Comparison of ENCODE assay signal across 26 cellular contexts in the genomic region with DNA sequence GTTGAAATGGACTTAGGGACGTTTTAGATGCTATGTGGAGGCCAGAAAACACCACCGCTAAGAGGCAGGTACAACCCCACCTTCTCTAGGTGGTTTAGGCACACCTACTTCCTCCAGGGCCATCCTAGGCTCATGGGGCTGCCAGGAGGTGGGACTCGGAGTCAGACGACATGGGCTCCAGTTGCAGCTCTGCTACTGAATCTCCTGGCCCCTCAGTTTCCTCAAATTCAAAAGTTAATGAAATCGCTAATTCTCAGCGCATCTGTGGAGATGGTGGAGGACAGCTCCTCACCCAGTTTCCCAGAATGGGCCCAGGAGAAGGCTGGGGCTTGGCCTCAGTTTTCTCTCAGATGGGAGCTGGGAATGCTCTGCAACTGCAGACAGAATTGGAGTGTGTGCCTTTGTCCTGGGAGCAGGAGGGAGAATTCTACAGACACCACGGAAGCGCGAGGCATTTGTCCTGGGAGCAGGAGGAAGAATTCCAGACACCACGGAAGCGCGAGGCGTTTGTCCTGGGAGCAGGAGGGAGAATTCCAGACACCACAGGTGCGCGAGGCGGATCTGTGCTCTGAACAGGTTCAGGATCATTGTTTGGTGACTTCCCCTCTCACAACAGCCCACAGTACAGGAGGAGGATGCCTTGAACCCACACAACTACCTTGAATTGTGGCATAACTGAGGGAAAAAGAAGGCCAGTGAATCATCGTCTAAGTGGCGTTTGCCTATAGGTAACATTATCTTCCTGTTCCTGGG.
"Had no signal": no experiment of that assay in that cellular context is flagged by ENCODE, and none has a peak within 500 bp of the region (broad histone marks: within the 10 kb centered on the region; RNA-seq: fewer than 3 reads in every experiment).

No MANE protein-coding gene starts in this region.

- DNase-seq: activated CD4-positive, alpha-beta T cell treated with anti-CD3 and anti-CD28 coated beads for 48 hours; activated CD4-positive, alpha-beta T cell treated with anti-CD3 and anti-CD28 coated beads, Interleukin-2, amount 50 U/mL, for 48 hours; activated CD8-positive, alpha-beta memory T cell treated with anti-CD3 and anti-CD28 coated beads for 24 hours; activated gamma-delta T cell; activated naive CD4-positive, alpha-beta T cell treated with anti-CD3 and anti-CD28 coated beads, Interleukin-2, amount 10 ng/mL, durations not matched to agents 7 days and 5 days; activated naive CD8-positive, alpha-beta T cell treated with anti-CD3 and anti-CD28 coated beads, Interleukin-2, amount 10 ng/mL, durations not matched to agents 7 days and 5 days; dermis blood vessel endothelial cell; effector CD4-positive, alpha-beta T cell; foreskin keratinocyte; heart left ventricle; left colon; mammary epithelial cell; pancreas; psoas muscle; stimulated activated CD4-positive, alpha-beta T cell treated with anti-CD3 and anti-CD28 coated beads, Interleukin-1b, Interleukin-23, amount 100 ng/mL, for 48 hours; stimulated activated naive B cell treated with anti-CD40 and anti-IgM and Interleukin-4, amounts not matched to agents 10 μg/mL and 1 μg/mL and 100 μg/mL, for 72 hours; stomach; T-helper 9 cell; tibial artery; WERI-Rb-1 had no signal

- H3K36me3 ChIP-seq: esophagus muscularis mucosa, heart left ventricle, pancreas, stomach, tibial artery, WERI-Rb-1 had no signal

- H3K27me3 ChIP-seq: pancreas had no signal

- H3K4me1 Mint-ChIP-seq: activated naive CD4-positive, alpha-beta T cell treated with anti-CD3 and anti-CD28 coated beads, Interleukin-2, amount 10 ng/mL, durations not matched to agents 7 days and 5 days; activated naive CD8-positive, alpha-beta T cell treated with anti-CD3 and anti-CD28 coated beads, Interleukin-2, amount 10 ng/mL, durations not matched to agents 7 days and 5 days; central memory CD8-positive, alpha-beta T cell; nephron; stimulated activated naive B cell treated with anti-CD40 and anti-IgM and Interleukin-4, amounts not matched to agents 10 μg/mL and 1 μg/mL and 100 μg/mL, for 72 hours had no signal

- H3K9me3 ChIP-seq: esophagus muscularis mucosa, heart left ventricle, pancreas, psoas muscle, stomach, tibial artery had no signal

- H3K4me3 ChIP-seq: esophagus muscularis mucosa, heart left ventricle, pancreas, psoas muscle, smooth muscle cell, stomach, tibial artery had no signal

- H3K9me3 Mint-ChIP-seq: activated naive CD4-positive, alpha-beta T cell treated with anti-CD3 and anti-CD28 coated beads, Interleukin-2, amount 10 ng/mL, durations not matched to agents 7 days and 5 days; activated naive CD8-positive, alpha-beta T cell treated with anti-CD3 and anti-CD28 coated beads, Interleukin-2, amount 10 ng/mL, durations not matched to agents 7 days and 5 days; activated T-helper 1 cell treated with anti-CD3 and anti-CD28 coated beads, Interleukin-12 subunit alpha, Interleukin-12 subunit beta, Interleukin-2, Interleukin-4 antibody, amounts not matched to agents 30 ng/mL and 10 ng/mL and 1 ng/mL, durations not matched to agents 14 hours and 24 hours and 36 hours; central memory CD8-positive, alpha-beta T cell; nephron; T-helper 1 cell treated with Interleukin-12 subunit alpha and Interleukin-12 subunit beta and Interleukin-4 antibody, amounts not matched to agents 30 μg/mL and 1 μg/mL, for 36 hours had no signal

- H3K4me1 ChIP-seq: esophagus muscularis mucosa, foreskin keratinocyte, heart left ventricle, pancreas, psoas muscle, stomach, tibial artery had no signal

- H3K4me3 Mint-ChIP-seq: activated naive CD4-positive, alpha-beta T cell treated with anti-CD3 and anti-CD28 coated beads, Interleukin-2, amount 10 ng/mL, durations not matched to agents 7 days and 5 days; activated naive CD8-positive, alpha-beta T cell treated with anti-CD3 and anti-CD28 coated beads, Interleukin-2, amount 10 ng/mL, durations not matched to agents 7 days and 5 days; activated T-helper 1 cell treated with anti-CD3 and anti-CD28 coated beads, Interleukin-12 subunit alpha, Interleukin-12 subunit beta, Interleukin-2, Interleukin-4 antibody, amounts not matched to agents 30 ng/mL and 10 ng/mL and 1 ng/mL, durations not matched to agents 14 hours and 24 hours and 36 hours; central memory CD8-positive, alpha-beta T cell; nephron; stimulated activated naive B cell treated with anti-CD40 and anti-IgM and Interleukin-4, amounts not matched to agents 10 μg/mL and 1 μg/mL and 100 μg/mL, for 72 hours; T-helper 1 cell treated with Interleukin-12 subunit alpha and Interleukin-12 subunit beta and Interleukin-4 antibody, amounts not matched to agents 30 μg/mL and 1 μg/mL, for 36 hours had no signal

- H3K4me2 ChIP-seq: smooth muscle cell had no signal

- H3K27ac ChIP-seq: esophagus muscularis mucosa, foreskin keratinocyte, heart left ventricle, pancreas, psoas muscle, stomach, tibial artery, WERI-Rb-1 had no signal

- H3K27ac Mint-ChIP-seq: activated naive CD4-positive, alpha-beta T cell treated with anti-CD3 and anti-CD28 coated beads, Interleukin-2, amount 10 ng/mL, durations not matched to agents 7 days and 5 days; activated naive CD8-positive, alpha-beta T cell treated with anti-CD3 and anti-CD28 coated beads, Interleukin-2, amount 10 ng/mL, durations not matched to agents 7 days and 5 days; activated T-helper 1 cell treated with anti-CD3 and anti-CD28 coated beads, Interleukin-12 subunit alpha, Interleukin-12 subunit beta, Interleukin-2, Interleukin-4 antibody, amounts not matched to agents 30 ng/mL and 10 ng/mL and 1 ng/mL, durations not matched to agents 14 hours and 24 hours and 36 hours; stimulated activated naive B cell treated with anti-CD40 and anti-IgM and Interleukin-4, amounts not matched to agents 10 μg/mL and 1 μg/mL and 100 μg/mL, for 72 hours; T-helper 1 cell treated with Interleukin-12 subunit alpha and Interleukin-12 subunit beta and Interleukin-4 antibody, amounts not matched to agents 30 μg/mL and 1 μg/mL, for 36 hours had no signal

- H3K36me3 Mint-ChIP-seq: activated naive CD4-positive, alpha-beta T cell treated with anti-CD3 and anti-CD28 coated beads, Interleukin-2, amount 10 ng/mL, durations not matched to agents 7 days and 5 days; activated naive CD8-positive, alpha-beta T cell treated with anti-CD3 and anti-CD28 coated beads, Interleukin-2, amount 10 ng/mL, durations not matched to agents 7 days and 5 days; stimulated activated naive B cell treated with anti-CD40 and anti-IgM and Interleukin-4, amounts not matched to agents 10 μg/mL and 1 μg/mL and 100 μg/mL, for 72 hours had no signal
